9 cellular contexts compared by ENCODE assay signal in the genomic region with DNA sequence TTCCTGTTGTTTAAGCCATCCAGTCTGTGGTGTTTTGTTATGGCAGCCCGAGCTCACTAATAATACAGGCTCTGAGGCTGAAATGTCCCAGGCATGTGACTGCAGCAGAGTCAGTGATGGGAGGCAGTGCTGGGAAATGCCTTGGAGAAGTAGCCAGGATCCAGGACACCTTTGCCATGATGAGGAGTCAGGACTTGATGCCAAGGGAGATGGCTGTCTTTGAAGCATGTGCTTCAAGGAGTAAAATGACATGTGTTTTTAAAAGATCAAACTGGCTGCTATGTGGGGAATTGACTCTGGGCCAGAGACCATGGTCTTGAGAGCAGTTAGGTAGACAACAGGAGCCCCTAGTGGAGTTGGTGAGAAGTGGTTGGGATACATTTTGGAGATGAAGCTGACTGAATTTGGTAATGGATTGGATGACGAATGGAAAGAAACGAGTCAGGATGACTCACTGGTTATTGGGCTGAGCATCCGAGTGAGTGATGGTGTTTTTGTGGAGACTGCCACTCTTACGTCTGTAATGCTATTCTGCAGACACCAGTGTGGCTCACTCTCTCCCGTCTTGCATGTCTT.
A peak's percentile ranks its signal among the peaks of the same experiment; 100 is the strongest.
DNase-seq lines count a peak whose midpoint lies in the region; ATAC-seq and TF ChIP-seq lines count a peak whose summit lies in the region.
"Had no signal": no experiment of that assay in that cellular context is flagged by ENCODE, and none has a peak within 500 bp of the region (broad histone marks: within the 10 kb centered on the region; RNA-seq: fewer than 3 reads in every experiment).

No MANE protein-coding gene starts in this region.

- H3K79me1 ChIP-seq in trophoblast cell (ENCODE audit: low read length): no peaks in the 10 kb centered on the region

- peak; percentile 48 for DNase-seq in activated CD8-positive, alpha-beta T cell treated with anti-CD3 and anti-CD28 coated beads for 36 hours
- no peak for DNase-seq in activated CD8-positive, alpha-beta T cell treated with anti-CD3 and anti-CD28 coated beads, Interleukin-2, amount 10 ng/mL, durations not matched to agents 7 days and 5 days
- peak; percentile 96 for DNase-seq in HCEC 1CT
- DNase-seq in NOMO-1 treated with dmso at 0.1 percent for 144 hours (lab: John Stamatoyannopoulos, UW; ENCODE audit: unreplicated experiment): peak; percentile 38
- DNase-seq in dermis microvascular lymphatic vessel endothelial cell (ENCODE audit: low read depth in 2 of 2): peak; percentile 72 to 76
- peak; percentile 28 to 48 for DNase-seq in trophoblast cell
- no peak for DNase-seq in sigmoid colon

- no peaks in the 10 kb centered on the region for H3K27me3 Mint-ChIP-seq in activated CD8-positive, alpha-beta T cell treated with anti-CD3 and anti-CD28 coated beads for 36 hours
- no peaks in the 10 kb centered on the region for H3K27me3 Mint-ChIP-seq in activated CD8-positive, alpha-beta T cell treated with anti-CD3 and anti-CD28 coated beads, Interleukin-2, amount 10 ng/mL, durations not matched to agents 7 days and 5 days (ENCODE audit: low read depth)

- no peak overlapping the region for H4K12ac ChIP-seq in trophoblast cell (ENCODE audit: low read depth, low read length)

- no peak overlapping the region for H3K14ac ChIP-seq in trophoblast cell (ENCODE audit: low read length)

- H2AK5ac ChIP-seq in trophoblast cell (ENCODE audit: low read length): no peak overlapping the region

- H3K4ac ChIP-seq in trophoblast cell (ENCODE audit: low read depth, low read length): no peak overlapping the region

- no peak overlapping the region for H2BK120ac ChIP-seq in trophoblast cell (ENCODE audit: insufficient read depth, low read length, poor library complexity)

- H3K27ac Mint-ChIP-seq in activated CD8-positive, alpha-beta T cell treated with anti-CD3 and anti-CD28 coated beads for 36 hours: no peak overlapping the region
- H3K27ac Mint-ChIP-seq in activated CD8-positive, alpha-beta T cell treated with anti-CD3 and anti-CD28 coated beads, Interleukin-2, amount 10 ng/mL, durations not matched to agents 7 days and 5 days: no peak overlapping the region

- TF ChIP-seq EP300 in sigmoid colon (IDR thresholded peaks at IDR 0.05): no peak

- WGBS in trophoblast cell (ENCODE audit: extremely low coverage, insufficient coverage, insufficient read length): 100% methylated on average over 1 of the region's 6 CpGs
- 70 to 77% methylated on average over 6 of the region's 6 CpGs for WGBS in sigmoid colon, 2 donors

- no peak overlapping the region for H3K27ac ChIP-seq in trophoblast cell (ENCODE audit: low read depth, low read length)
- H3K27ac ChIP-seq in sigmoid colon: peak overlapping the region in 1 of 4 donors; percentile 3
- H3K27ac ChIP-seq: thoracic aorta had no signal

- H3K4me3 Mint-ChIP-seq in activated CD8-positive, alpha-beta T cell treated with anti-CD3 and anti-CD28 coated beads for 36 hours: no peak overlapping the region
- H3K4me3 Mint-ChIP-seq in activated CD8-positive, alpha-beta T cell treated with anti-CD3 and anti-CD28 coated beads, Interleukin-2, amount 10 ng/mL, durations not matched to agents 7 days and 5 days: no peak overlapping the region

- H2AFZ ChIP-seq in trophoblast cell (ENCODE audit: insufficient read depth, low read length, poor library complexity): no peak overlapping the region

- H3K4me3 ChIP-seq in trophoblast cell (ENCODE audit: low read depth, low read length): no peak overlapping the region
- no peak overlapping the region for H3K4me3 ChIP-seq in sigmoid colon
- H3K4me3 ChIP-seq: thoracic aorta had no signal

- no peak overlapping the region for H3K4me2 ChIP-seq in trophoblast cell (ENCODE audit: low read length)

- no peaks in the 10 kb centered on the region for H3K27me3 ChIP-seq in trophoblast cell (ENCODE audit: insufficient read depth, low read length)
- H3K27me3 ChIP-seq in sigmoid colon: no peaks in the 10 kb centered on the region

- H2BK5ac ChIP-seq in trophoblast cell (ENCODE audit: low read depth, low read length, poor library complexity): no peak overlapping the region

- no peak overlapping the region for H4K91ac ChIP-seq in trophoblast cell (ENCODE audit: low read depth, low read length)

- H2BK12ac ChIP-seq in trophoblast cell (ENCODE audit: low read length): no peak overlapping the region

- no peak overlapping the region for H4K8ac ChIP-seq in trophoblast cell (ENCODE audit: low read depth, low read length)

- H3K18ac ChIP-seq in trophoblast cell (ENCODE audit: low read length): no peak overlapping the region

- no peak for TF ChIP-seq POLR2A in sigmoid colon (IDR thresholded peaks at IDR 0.05)

- H3K9me3 Mint-ChIP-seq in activated CD8-positive, alpha-beta T cell treated with anti-CD3 and anti-CD28 coated beads for 36 hours: no peaks in the 10 kb centered on the region
- H3K9me3 Mint-ChIP-seq in activated CD8-positive, alpha-beta T cell treated with anti-CD3 and anti-CD28 coated beads, Interleukin-2, amount 10 ng/mL, durations not matched to agents 7 days and 5 days (ENCODE audit: insufficient read depth): no peaks in the 10 kb centered on the region

- no peaks in the 10 kb centered on the region for H3K79me2 ChIP-seq in trophoblast cell (ENCODE audit: control insufficient read depth, insufficient read depth, low read length, poor library complexity)

- ATAC-seq in activated CD8-positive, alpha-beta T cell treated with anti-CD3 and anti-CD28 coated beads for 36 hours: peak; percentile 91
- no peak for ATAC-seq in activated CD8-positive, alpha-beta T cell treated with anti-CD3 and anti-CD28 coated beads, Interleukin-2, amount 10 ng/mL, durations not matched to agents 7 days and 5 days
- ATAC-seq in HG02588 (IDR thresholded peaks at IDR 0.05; ENCODE audit: unreplicated experiment): no peak

- POLR2A ChIA-PET in activated CD8-positive, alpha-beta T cell treated with anti-CD3 and anti-CD28 coated beads for 36 hours (lab: Charles Lee): no interaction called here
- POLR2A ChIA-PET in activated CD8-positive, alpha-beta T cell treated with anti-CD3 and anti-CD28 coated beads, Interleukin-2, amount 10 ng/mL, durations not matched to agents 7 days and 5 days (lab: Charles Lee): interaction anchor here (0.6 kb wide), 1 partner anchor 95 kb away, joined by 3 read pairs; no protein-coding TSS in a partner anchor

- H3K36me3 ChIP-seq in trophoblast cell (ENCODE audit: control insufficient read depth in 1 of 2, insufficient read depth in 2 of 2, low read length in 2 of 2) (no peaks in the 10 kb centered on the region), sigmoid colon (no peaks in the 10 kb centered on the region)
- H3K36me3 ChIP-seq: thoracic aorta had no signal

- intact Hi-C loops in activated CD8-positive, alpha-beta T cell treated with anti-CD3 and anti-CD28 coated beads for 36 hours (cut with micrococcal nuclease): no loop called here
- intact Hi-C loops in sigmoid colon (cut with DNase I): no loop called here

- no peak overlapping the region for H3K9ac ChIP-seq in trophoblast cell (ENCODE audit: low read length)

- no peak overlapping the region for H3K23ac ChIP-seq in trophoblast cell (ENCODE audit: low read length)

- CTCF ChIA-PET in activated CD8-positive, alpha-beta T cell treated with anti-CD3 and anti-CD28 coated beads for 36 hours (lab: Charles Lee): interaction anchor here (1.1 kb wide), 1 partner anchor 268 kb away, joined by 3 read pairs; no protein-coding TSS in a partner anchor
- CTCF ChIA-PET in activated CD8-positive, alpha-beta T cell treated with anti-CD3 and anti-CD28 coated beads, Interleukin-2, amount 10 ng/mL, durations not matched to agents 7 days and 5 days (lab: Charles Lee): no interaction called here

- H3K36me3 Mint-ChIP-seq in activated CD8-positive, alpha-beta T cell treated with anti-CD3 and anti-CD28 coated beads for 36 hours (ENCODE audit: low read depth): no peaks in the 10 kb centered on the region
- no peaks in the 10 kb centered on the region for H3K36me3 Mint-ChIP-seq in activated CD8-positive, alpha-beta T cell treated with anti-CD3 and anti-CD28 coated beads, Interleukin-2, amount 10 ng/mL, durations not matched to agents 7 days and 5 days (ENCODE audit: low read depth)

- H3K9me3 ChIP-seq in trophoblast cell (ENCODE audit: insufficient read depth, low read depth, low read length) (no peaks in the 10 kb centered on the region), sigmoid colon (no peaks in the 10 kb centered on the region)
- H3K9me3 ChIP-seq: thoracic aorta had no signal

- TF ChIP-seq CTCF in activated CD8-positive, alpha-beta T cell treated with anti-CD3 and anti-CD28 coated beads for 36 hours (IDR thresholded peaks at IDR 0.05): no peak
- TF ChIP-seq CTCF in sigmoid colon (IDR thresholded peaks at IDR 0.05): peak in 2 of 4 experiments; percentile 7 to 14

- H3K4me1 Mint-ChIP-seq in activated CD8-positive, alpha-beta T cell treated with anti-CD3 and anti-CD28 coated beads for 36 hours (ENCODE audit: low read depth): peaks cover 2% of the 10 kb centered on the region
- H3K4me1 Mint-ChIP-seq in activated CD8-positive, alpha-beta T cell treated with anti-CD3 and anti-CD28 coated beads, Interleukin-2, amount 10 ng/mL, durations not matched to agents 7 days and 5 days (ENCODE audit: low read depth): no peaks in the 10 kb centered on the region

- no peaks in the 10 kb centered on the region for H3K4me1 ChIP-seq in trophoblast cell (ENCODE audit: control insufficient read depth in 1 of 2, insufficient read depth in 2 of 2, low read length in 2 of 2)
- peaks cover 0 to 24% (median 13%) of the 10 kb centered on the region in 4 donors for H3K4me1 ChIP-seq in sigmoid colon

Comparison
In these comparisons a context has a peak if more than half of its experiments do, and no peak if none do; other contexts are left out.
1. DNase-seq: peak in activated CD8-positive, alpha-beta T cell treated with anti-CD3 and anti-CD28 coated beads for 36 hours (single experiment), HCEC 1CT (single experiment), NOMO-1 treated with dmso at 0.1 percent for 144 hours (single experiment), dermis microvascular lymphatic vessel endothelial cell (2 of 2) and trophoblast cell (2 of 2); none in activated CD8-positive, alpha-beta T cell treated with anti-CD3 and anti-CD28 coated beads, Interleukin-2, amount 10 ng/mL, durations not matched to agents 7 days and 5 days (single experiment) and sigmoid colon (single experiment).